20 cellular contexts compared by ENCODE assay signal in genomic region chr7:18788026-18788425, GRCh38.
DNase-seq lines count a peak whose midpoint lies in the region; ATAC-seq and FAIRE-seq lines count a peak whose summit lies in the region.
"Had no signal": no experiment of that assay in that cellular context is flagged by ENCODE, and none has a peak within 500 bp of the region (broad histone marks: within the 10 kb centered on the region; RNA-seq: fewer than 3 reads in every experiment).

No MANE protein-coding gene starts in this region.

- FAIRE-seq in RCC 7860 (lab: Jason Lieb, UNC): no peak

- no peak for ATAC-seq in HG03378 (IDR thresholded peaks at IDR 0.05; ENCODE audit: unreplicated experiment)
- ATAC-seq: HCT116, Panc1, T-helper 17 cell had no signal

- DNase-seq in COR-L47 (lab: John Stamatoyannopoulos, UW): peak; percentile 11
- peak; percentile 42 for DNase-seq in NCI-H1105 (lab: John Stamatoyannopoulos, UW)
- peak; percentile 30 for DNase-seq in NCI-H82 treated with DMSO at 0.1 percent for 48 hours (lab: John Stamatoyannopoulos, UW; ENCODE audit: unreplicated experiment)
- DNase-seq in fibroblast of peridontal ligament (ENCODE audit: extremely low read depth): peak; percentile 52
- no peak for DNase-seq in activated CD4-positive, alpha-beta T cell treated with anti-CD3 and anti-CD28 coated beads for 4 hours
- DNase-seq in HuH-7.5 (ENCODE audit: low spot score): no peak
- DNase-seq in RCC 7860 (ENCODE audit: low spot score): no peak
- DNase-seq: ACHN, AML-193, DMS79, GM23248, KBM-7, NCI-H1048, NCI-H2081 treated with DMSO at 0.1 percent for 48 hours, NCI-H748 treated with DMSO at 0.1 percent for 48 hours, Right ventricle myocardium superior, T-helper 17 cell had no signal

Comparison
In these comparisons a context has a peak if more than half of its experiments do, and no peak if none do; other contexts are left out.
1. DNase-seq: peak in COR-L47 (single experiment), NCI-H1105 (single experiment), NCI-H82 treated with DMSO at 0.1 percent for 48 hours (single experiment) and fibroblast of peridontal ligament (single experiment); none in activated CD4-positive, alpha-beta T cell treated with anti-CD3 and anti-CD28 coated beads for 4 hours (0 of 2), HuH-7.5 (single experiment) and RCC 7860 (single experiment).